In genomic region chr18:35956226-35956625, GRCh38 we compare ENCODE assay signal across 6 cellular contexts.
"Had no signal": no experiment of that assay in that cellular context is flagged by ENCODE, and none has a peak within 500 bp of the region (broad histone marks: within the 10 kb centered on the region; RNA-seq: fewer than 3 reads in every experiment).

No MANE protein-coding gene starts in this region.

- H3K27ac ChIP-seq: HL-60, KMS-11 had no signal

- DNase-seq: IMR-90, KBM-7, KG1 had no signal

- H3K4me3 ChIP-seq: K562 had no signal
